In the genomic region with DNA sequence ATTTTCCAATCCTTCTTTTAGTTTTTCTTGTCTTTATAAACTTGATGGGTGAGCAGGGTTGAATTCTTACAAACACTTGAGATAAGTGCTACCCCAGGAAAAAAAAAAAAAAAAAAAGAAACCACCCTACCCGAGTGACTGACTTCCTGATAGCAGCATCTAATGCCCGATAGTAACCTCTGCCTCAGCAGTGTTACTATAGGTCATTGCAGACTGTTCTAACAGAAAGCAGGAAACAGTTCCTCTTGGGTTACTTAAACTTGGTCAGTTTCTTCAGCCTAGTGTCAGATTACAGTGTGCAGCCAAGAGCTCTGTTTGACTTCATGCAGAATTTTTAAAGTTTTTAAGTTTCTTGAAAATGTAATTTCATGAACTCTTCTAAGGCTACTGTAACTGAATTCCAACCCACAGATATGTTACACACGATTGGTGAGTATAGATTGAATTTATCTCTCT, we compare ENCODE assay signal across 8 cellular contexts. TPM values are rescaled to one million over a fixed set of nuclear protein-coding genes. Genes with fewer than 3 reads are reported as not detected.
A peak's percentile ranks its signal among the peaks of the same experiment; 100 is the strongest.
DNase-seq lines count a peak whose midpoint lies in the region; ATAC-seq and TF ChIP-seq lines count a peak whose summit lies in the region.

No MANE protein-coding gene starts in this region.

- ATAC-seq in GM18520 (IDR thresholded peaks at IDR 0.05; ENCODE audit: unreplicated experiment) = peak; percentile 56
- ATAC-seq in HG02973 (IDR thresholded peaks at IDR 0.05; ENCODE audit: unreplicated experiment) = peak; percentile 66

- no peaks in the 10 kb centered on the region for H3K27me3 Mint-ChIP-seq in CD14-positive monocyte (ENCODE audit: low read depth in 3 of 3)
- H3K27me3 Mint-ChIP-seq in activated T-helper 1 cell treated with anti-CD3 and anti-CD28 coated beads, Interleukin-12 subunit alpha, Interleukin-12 subunit beta, Interleukin-2, Interleukin-4 antibody, amounts not matched to agents 30 ng/mL and 10 ng/mL and 1 ng/mL, durations not matched to agents 14 hours and 24 hours and 36 hours (ENCODE audit: insufficient read depth) = peaks cover 13% of the 10 kb centered on the region
- H3K27me3 Mint-ChIP-seq in osteocyte (ENCODE audit: unreplicated experiment) = peaks cover 4% of the 10 kb centered on the region

- intact Hi-C loops in CD14-positive monocyte (cut with micrococcal nuclease) = loop anchor here in 1 of 2 donors (10.0 kb wide), 2 partner anchors 226 to 256 kb away; no protein-coding TSS in a partner anchor
- intact Hi-C loops in activated T-helper 1 cell treated with anti-CD3 and anti-CD28 coated beads, Interleukin-12 subunit alpha, Interleukin-12 subunit beta, Interleukin-2, Interleukin-4 antibody, amounts not matched to agents 30 ng/mL and 10 ng/mL and 1 ng/mL, durations not matched to agents 14 hours and 24 hours and 36 hours (cut with micrococcal nuclease) = loop anchor here (1.0 to 2.0 kb wide), 4 partner anchors 38 to 355 kb away; no protein-coding TSS in a partner anchor

- H3K4me1 Mint-ChIP-seq in CD14-positive monocyte (peaks cover 38% of the 10 kb centered on the region), osteocyte (ENCODE audit: unreplicated experiment) (peaks cover 48% of the 10 kb centered on the region)
- H3K4me1 Mint-ChIP-seq in activated T-helper 1 cell treated with anti-CD3 and anti-CD28 coated beads, Interleukin-12 subunit alpha, Interleukin-12 subunit beta, Interleukin-2, Interleukin-4 antibody, amounts not matched to agents 30 ng/mL and 10 ng/mL and 1 ng/mL, durations not matched to agents 14 hours and 24 hours and 36 hours (ENCODE audit: low read depth) = peaks cover 54% of the 10 kb centered on the region

- DNase-seq in CD14-positive monocyte (ENCODE audit: low spot score) (peak; percentile 63), NCI-H226 (peak; percentile 84), glomerular endothelial cell (ENCODE audit: extremely low read depth, low read depth, low spot score) (peak; percentile 36), osteocyte (ENCODE audit: extremely low spot score, unreplicated experiment) (no peak), occipital lobe (lab: John Stamatoyannopoulos, UW) (no peak)
- DNase-seq in activated T-helper 1 cell treated with anti-CD3 and anti-CD28 coated beads, Interleukin-12 subunit alpha, Interleukin-12 subunit beta, Interleukin-2, Interleukin-4 antibody, amounts not matched to agents 30 ng/mL and 10 ng/mL and 1 ng/mL, durations not matched to agents 14 hours and 24 hours and 36 hours (ENCODE audit: low spot score) = peak; percentile 55

- H3K36me3 Mint-ChIP-seq in CD14-positive monocyte = peaks cover 26 to 28% of the 10 kb centered on the region in 2 donors
- H3K36me3 Mint-ChIP-seq in activated T-helper 1 cell treated with anti-CD3 and anti-CD28 coated beads, Interleukin-12 subunit alpha, Interleukin-12 subunit beta, Interleukin-2, Interleukin-4 antibody, amounts not matched to agents 30 ng/mL and 10 ng/mL and 1 ng/mL, durations not matched to agents 14 hours and 24 hours and 36 hours (ENCODE audit: low read depth) = peaks cover 27% of the 10 kb centered on the region
- peaks cover 31% of the 10 kb centered on the region for H3K36me3 Mint-ChIP-seq in osteocyte (ENCODE audit: unreplicated experiment)

- peak overlapping the region; percentile 96 to 100 for H3K4me3 Mint-ChIP-seq in CD14-positive monocyte
- H3K4me3 Mint-ChIP-seq in activated T-helper 1 cell treated with anti-CD3 and anti-CD28 coated beads, Interleukin-12 subunit alpha, Interleukin-12 subunit beta, Interleukin-2, Interleukin-4 antibody, amounts not matched to agents 30 ng/mL and 10 ng/mL and 1 ng/mL, durations not matched to agents 14 hours and 24 hours and 36 hours = peak overlapping the region; percentile 90
- H3K4me3 Mint-ChIP-seq in osteocyte (ENCODE audit: unreplicated experiment) = peak overlapping the region; percentile 93

- H3K9me3 Mint-ChIP-seq in CD14-positive monocyte (peaks cover 0 to 2% (median 0%) of the 10 kb centered on the region in 7 donors), osteocyte (ENCODE audit: unreplicated experiment) (no peaks in the 10 kb centered on the region)
- no peaks in the 10 kb centered on the region for H3K9me3 Mint-ChIP-seq in activated T-helper 1 cell treated with anti-CD3 and anti-CD28 coated beads, Interleukin-12 subunit alpha, Interleukin-12 subunit beta, Interleukin-2, Interleukin-4 antibody, amounts not matched to agents 30 ng/mL and 10 ng/mL and 1 ng/mL, durations not matched to agents 14 hours and 24 hours and 36 hours

- TF ChIP-seq CTCF in CD14-positive monocyte (IDR thresholded peaks at IDR 0.05) (no peak), osteocyte (IDR thresholded peaks at IDR 0.05) (no peak)

- H3K27ac Mint-ChIP-seq in CD14-positive monocyte (peak overlapping the region; percentile 87 to 97 (median 93)), osteocyte (ENCODE audit: unreplicated experiment) (peak overlapping the region; percentile 89)
- peak overlapping the region; percentile 85 for H3K27ac Mint-ChIP-seq in activated T-helper 1 cell treated with anti-CD3 and anti-CD28 coated beads, Interleukin-12 subunit alpha, Interleukin-12 subunit beta, Interleukin-2, Interleukin-4 antibody, amounts not matched to agents 30 ng/mL and 10 ng/mL and 1 ng/mL, durations not matched to agents 14 hours and 24 hours and 36 hours

RNA-seq across cellular contexts. Expression of a gene that starts 2.1 kb away (rescaled TPM):
- 10 to 100 TPM; 19.9 to 28.0 TPM for polyA plus RNA-seq in CD14-positive monocyte
- 20.7 and 21.9 TPM in 2 replicates for total RNA-seq in activated T-helper 1 cell treated with anti-CD3 and anti-CD28 coated beads, Interleukin-12 subunit alpha, Interleukin-12 subunit beta, Interleukin-2, Interleukin-4 antibody, amounts not matched to agents 30 ng/mL and 10 ng/mL and 1 ng/mL, durations not matched to agents 14 hours and 24 hours and 36 hours
- 16.7 and 18.0 TPM in 2 replicates for total RNA-seq in glomerular endothelial cell
- 55.1 and 58.5 TPM in 2 replicates for total RNA-seq in osteocyte
- total RNA-seq in occipital lobe = 66.6 TPM

Comparison
In these comparisons a context has a peak if more than half of its experiments do, and no peak if none do; other contexts are left out.
1. DNase-seq: peak in CD14-positive monocyte (single experiment), NCI-H226 (single experiment), activated T-helper 1 cell treated with anti-CD3 and anti-CD28 coated beads, Interleukin-12 subunit alpha, Interleukin-12 subunit beta, Interleukin-2, Interleukin-4 antibody, amounts not matched to agents 30 ng/mL and 10 ng/mL and 1 ng/mL, durations not matched to agents 14 hours and 24 hours and 36 hours (single experiment) and glomerular endothelial cell (single experiment); none in osteocyte (single experiment) and occipital lobe (single experiment).
2. Peak in every context shown above with its lines, with median percentiles within 50 percentile points of each other: H3K27ac Mint-ChIP-seq and H3K4me3 Mint-ChIP-seq.